28 cellular contexts compared by ENCODE assay signal in genomic region chr14:88095791-88096190, GRCh38.
"Had no signal": no experiment of that assay in that cellular context is flagged by ENCODE, and none has a peak within 500 bp of the region (broad histone marks: within the 10 kb centered on the region; RNA-seq: fewer than 3 reads in every experiment).

No MANE protein-coding gene starts in this region.

- DNase-seq: activated B cell treated with CpG ODN at 0.5 μM for 24 hours; activated CD4-positive, alpha-beta memory T cell treated with anti-CD3 and anti-CD28 coated beads for 36 hours; activated CD4-positive, alpha-beta T cell treated with anti-CD3 and anti-CD28 coated beads for 4 hours; activated CD4-positive, alpha-beta T cell treated with anti-CD3 and anti-CD28 coated beads, Interleukin-2, amount 50 U/mL, for 1 hour; activated CD4-positive, alpha-beta T cell treated with anti-CD3 and anti-CD28 coated beads, Interleukin-2, amount 50 U/mL, for 4 hours; activated CD4-positive, CD25-positive, alpha-beta regulatory T cell treated with anti-CD3 and anti-CD28 coated beads, Interleukin-2, amount 50 U/mL, for 72 hours; activated CD8-positive, alpha-beta memory T cell treated with anti-CD3 and anti-CD28 coated beads, Interleukin-2, amount 50 U/mL, for 4 hours; activated CD8-positive, alpha-beta T cell treated with anti-CD3 and anti-CD28 coated beads for 36 hours; activated effector memory CD4-positive, alpha-beta T cell treated with anti-CD3 and anti-CD28 coated beads, Interleukin-2, amount 50 U/mL, for 16 hours; activated gamma-delta T cell treated with Interleukin-2 at 50 U/mL for 16 hours; activated naive CD4-positive, alpha-beta T cell; activated naive CD4-positive, alpha-beta T cell treated with anti-CD3 and anti-CD28 coated beads for 36 hours; activated naive CD8-positive, alpha-beta T cell treated with anti-CD3 and anti-CD28 coated beads, Interleukin-2, amount 10 ng/mL, durations not matched to agents 7 days and 5 days; activated naive CD8-positive, alpha-beta T cell treated with anti-CD3 and anti-CD28 coated beads, Interleukin-2, amount 50 U/mL, for 24 hours; activated T-cell treated with anti-CD3 and anti-CD28 coated beads for 4 hours; activated T-cell treated with anti-CD3 and anti-CD28 coated beads, Interleukin-2, amount 50 U/mL, for 1 hour; activated T-cell treated with anti-CD3 and anti-CD28 coated beads, Interleukin-2, amount 50 U/mL, for 4 hours; activated T-cell treated with anti-CD3 and anti-CD28 coated beads, Interleukin-2, amount 50 U/mL, for 72 hours; amygdala; anterior cingulate cortex; caudate nucleus; colonic mucosa; T-helper 2 cell; T-helper 9 cell had no signal

- H3K4me1 ChIP-seq: ascending aorta, colonic mucosa had no signal

- H3K36me3 ChIP-seq: ascending aorta, cardiac muscle cell, colonic mucosa had no signal

- H3K9me3 ChIP-seq: ascending aorta, colonic mucosa had no signal

- H3K27me3 ChIP-seq: ascending aorta, cardiac muscle cell, colonic mucosa had no signal

- H3K27ac ChIP-seq: ascending aorta, cardiac muscle cell, colonic mucosa, VCaP had no signal

- H3K4me3 ChIP-seq: ascending aorta, cardiac muscle cell, colonic mucosa had no signal

- ATAC-seq: activated CD8-positive, alpha-beta T cell treated with anti-CD3 and anti-CD28 coated beads for 36 hours; activated naive CD8-positive, alpha-beta T cell treated with anti-CD3 and anti-CD28 coated beads, Interleukin-2, amount 50 U/mL, for 24 hours; activated T-cell treated with anti-CD3 and anti-CD28 coated beads, Interleukin-2, amount 50 U/mL, for 4 hours; activated T-cell treated with anti-CD3 and anti-CD28 coated beads, Interleukin-2, amount 50 U/mL, for 72 hours; activated T-helper 17 cell treated with anti-CD3 and anti-CD28 coated beads, Interleukin-2, amount 50 U/mL, for 72 hours had no signal
